1 cellular context compared by ENCODE assay signal in genomic region chr2:188381614-188382013, GRCh38.
TF ChIP-seq lines count a peak whose summit lies in the region.

No MANE protein-coding gene starts in this region.

TF ChIP-seq in HCT116, 20 proteins besides CTCF, POLR2A, EP300 and RAD21 (continued from another document):
- TF ChIP-seq REST (IDR thresholded peaks at IDR 0.05; ENCODE audit: low read depth) (no peak), EGR1 (IDR thresholded peaks at IDR 0.05; ENCODE audit: low read depth) (peak; percentile 48; the same call in 1 of the 2 replicates), SP1 (IDR thresholded peaks at IDR 0.05; ENCODE audit: low read depth) (peak; percentile 97), FOSL1 (IDR thresholded peaks at IDR 0.05; ENCODE audit: low read depth) (peak; percentile 95), CBX3 (IDR thresholded peaks at IDR 0.05; ENCODE audit: low read depth) (peak; percentile 94), ELF1 (IDR thresholded peaks at IDR 0.05; ENCODE audit: borderline replicate concordance, low read depth) (peak; percentile 25; the same call in 1 of the 2 replicates), SRF (IDR thresholded peaks at IDR 0.05; ENCODE audit: low read depth) (peak; percentile 74; the same call in 1 of the 2 replicates), SIN3A (IDR thresholded peaks at IDR 0.05; ENCODE audit: low read depth) (peak; percentile 87), EZH2phosphoT487 (IDR thresholded peaks at IDR 0.05; ENCODE audit: borderline replicate concordance) (no peak), POLR2AphosphoS5 (IDR thresholded peaks at IDR 0.05; ENCODE audit: low read depth, low read length) (peak; percentile 60; the same call in 1 of the 2 replicates), ATF3 (IDR thresholded peaks at IDR 0.05) (peak; percentile 80), EZH2 (IDR thresholded peaks at IDR 0.05) (no peak), JUND (IDR thresholded peaks at IDR 0.05) (peak; percentile 97)
